ENCODE assay signal across 8 cellular contexts in genomic region chr17:7252176-7253043, GRCh38. TPM values are rescaled to one million over a fixed set of nuclear protein-coding genes. Genes with fewer than 3 reads are reported as not detected.
DNase-seq lines count a peak whose midpoint lies in the region; ATAC-seq and TF ChIP-seq lines count a peak whose summit lies in the region.

Gene ELP5 (plus strand): TSS chr17:7252215. CDS start chr17:7252551, 336 bp downstream.

- H3K4me1 ChIP-seq in GM23248 (ENCODE audit: insufficient read depth): peaks cover 13% of the 10 kb centered on the region
- no peaks in the 10 kb centered on the region for H3K4me1 ChIP-seq in foreskin keratinocyte
- peaks cover 11 to 13% of the 10 kb centered on the region in 2 donors for H3K4me1 ChIP-seq in neuronal stem cell (ENCODE audit: control insufficient read depth in 2 of 2, insufficient read depth in 1 of 2, low read depth in 1 of 2, low read length in 2 of 2)

- peak within 1 kb of the TSS; percentile 3 for H2BK15ac ChIP-seq in neuronal stem cell (ENCODE audit: low read length)

- peak within 1 kb of the TSS; percentile 94 for H3K4me2 ChIP-seq in GM23248 (ENCODE audit: unreplicated experiment)
- peak within 1 kb of the TSS; percentile 92 for H3K4me2 ChIP-seq in neuronal stem cell (ENCODE audit: insufficient read depth, low read length, poor library complexity, severe bottlenecking)

- H3K36me3 ChIP-seq in GM23248 (ENCODE audit: low read depth) (peaks cover 22% of the 10 kb centered on the region), neuronal stem cell (replicated peaks in 1 of 2; ENCODE audit: control insufficient read depth in 2 of 2, insufficient read depth in 2 of 2, low read length in 2 of 2) (peaks cover 13 to 51% of the 10 kb centered on the region in 2 donors)

- peaks cover 70% of the 10 kb centered on the region for H3K79me2 ChIP-seq in GM23248 (ENCODE audit: insufficient read depth)

- peaks cover 16% of the 10 kb centered on the region for H3K79me1 ChIP-seq in neuronal stem cell (ENCODE audit: low read depth, low read length)

- peak within 1 kb of the TSS; percentile 4 for H2AK5ac ChIP-seq in neuronal stem cell (ENCODE audit: low read depth, low read length)

- H2AFZ ChIP-seq in GM23248 (peak within 1 kb of the TSS; percentile 89), neuronal stem cell (ENCODE audit: low read length) (peak within 1 kb of the TSS; percentile 90)

- ATAC-seq in foreskin keratinocyte: peak; percentile 65

- WGBS in GM23248 (ENCODE audit: low coverage in 1 of 2, low lambda C conversion rate in 2 of 2, missing lambda C conversion rate in 2 of 2), 2 experiments: 3 to 4% methylated on average over 48 to 55 of the region's 55 CpGs
- WGBS in neuronal stem cell (ENCODE audit: extremely low coverage in 2 of 2, insufficient read length in 2 of 2, insufficient replicate concordance in 1 of 2), 2 donors: no CpG with 5 or more reads among the region's 55 CpGs

- H3K27me3 ChIP-seq in GM23248 (replicated peaks; ENCODE audit: insufficient read depth) (no peaks in the 10 kb centered on the region), foreskin keratinocyte (no peaks in the 10 kb centered on the region), neuronal stem cell (ENCODE audit: control insufficient read depth in 3 of 3, insufficient read depth in 3 of 3, low read depth in 1 of 3, low read length in 3 of 3) (no peaks in the 10 kb centered on the region)

- no peak within 1 kb of the TSS for H3K14ac ChIP-seq in neuronal stem cell (ENCODE audit: low read length)

- CTCF ChIA-PET in RWPE1 (lab: Yijun Ruan, JAX): interaction anchor here (1.1 kb wide), 1 partner anchor 13 kb away, joined by 9 read pairs; the partner anchor contains the start of gene PHF23

- H3K9me2 ChIP-seq in GM23248 (ENCODE audit: insufficient read depth): no peaks in the 10 kb centered on the region

- H3K4ac ChIP-seq in neuronal stem cell (ENCODE audit: low read length): no peak within 1 kb of the TSS

- H2BK5ac ChIP-seq in neuronal stem cell (ENCODE audit: low read length): peak within 1 kb of the TSS; percentile 90

- H3K4me3 ChIP-seq in GM23248 (peak within 1 kb of the TSS; percentile 97), neuronal stem cell (ENCODE audit: low read length in 2 of 2) (peak within 1 kb of the TSS; percentile 64 to 85)

- POLR2A ChIA-PET in RWPE1 (lab: Yijun Ruan, JAX; ENCODE audit: low non-redundant PET): no interaction called here

- H4K20me1 ChIP-seq in GM23248 (ENCODE audit: insufficient read depth): no peaks in the 10 kb centered on the region

- H3K9me3 ChIP-seq in GM23248 (ENCODE audit: low read depth) (no peaks in the 10 kb centered on the region), neuronal stem cell (replicated peaks in 1 of 2; ENCODE audit: control insufficient read depth in 2 of 2, insufficient read depth in 1 of 2, low read depth in 1 of 2, low read length in 2 of 2) (no peaks in the 10 kb centered on the region)

- peak within 1 kb of the TSS; percentile 99 for H3K27ac ChIP-seq in GM23248
- peak within 1 kb of the TSS; percentile 98 for H3K27ac ChIP-seq in RWPE1
- H3K27ac ChIP-seq in foreskin keratinocyte: peak within 1 kb of the TSS; percentile 94
- peak within 1 kb of the TSS; percentile 99 for H3K27ac ChIP-seq in neuronal stem cell (replicated peaks; ENCODE audit: low read length)

- peak within 1 kb of the TSS; percentile 99 for H3K18ac ChIP-seq in neuronal stem cell (ENCODE audit: low read length)

- in situ Hi-C loops in GM23248 (cut with MboI): no loop called here

- H2BK120ac ChIP-seq in neuronal stem cell (ENCODE audit: low read depth, low read length): no peak within 1 kb of the TSS

- no peak within 1 kb of the TSS for H4K91ac ChIP-seq in neuronal stem cell (ENCODE audit: low read depth, low read length, poor library complexity)

- H3K23ac ChIP-seq in neuronal stem cell (ENCODE audit: low read depth, low read length, poor library complexity): peak within 1 kb of the TSS; percentile 94

- H3K9ac ChIP-seq in GM23248: peak within 1 kb of the TSS; percentile 96
- peak within 1 kb of the TSS; percentile 97 for H3K9ac ChIP-seq in neuronal stem cell (ENCODE audit: low read depth, low read length, poor library complexity)

- peak; percentile 44 for TF ChIP-seq CTCF in RWPE1 (conservative IDR thresholded peaks at IDR 0.05; ENCODE audit: low read depth)
- TF ChIP-seq CTCF in foreskin keratinocyte (conservative IDR thresholded peaks at IDR 0.05): peak; percentile 53

- DNase-seq in ELR (ENCODE audit: low read depth) (peak; percentile 96), GM23248 (peak; percentile 95), Kasumi-1 (lab: John Stamatoyannopoulos, UW) (peak; percentile 59 to 67), RWPE1 (ENCODE audit: low spot score) (peak; percentile 96), foreskin keratinocyte (peak; percentile 86 to 92), neuronal stem cell (ENCODE audit: low spot score) (peak; percentile 99), superior temporal gyrus (ENCODE audit: extremely low spot score) (peak; percentile 88)
- peak; percentile 79 for DNase-seq in activated gamma-delta T cell treated with anti-CD3 and anti-CD28 coated beads, Interleukin-2, amount 50 U/mL, for 16 hours (ENCODE audit: low read depth)

- H4K8ac ChIP-seq in neuronal stem cell (ENCODE audit: low read depth, low read length): no peak within 1 kb of the TSS

- H3F3A ChIP-seq in GM23248 (ENCODE audit: insufficient read depth): peaks cover 4% of the 10 kb centered on the region; the same call in 1 of the 2 replicates

- H2BK12ac ChIP-seq in neuronal stem cell (ENCODE audit: low read length): no peak within 1 kb of the TSS

RNA-seq across cellular contexts. Expression of gene ELP5, which starts in this region (rescaled TPM):
- 25.9 and 32.9 TPM in 2 replicates for total RNA-seq in GM23248 (2014; rRNA removed; shearing (Covaris generic))
- polyA plus RNA-seq in GM23248 (2016; fragmentation: Nextera tagmentation; extraction: Ambion mirVana) (34.8 and 34.9 TPM in 2 replicates), foreskin keratinocyte (42.6 and 104 TPM in 2 replicates)
- 31.8 and 63.6 TPM in 2 replicates for total RNA-seq in foreskin keratinocyte
- 63.8 TPM for polyA plus RNA-seq in neuronal stem cell (2013, experiment 1 of 2)
- 61.6 TPM for polyA plus RNA-seq in neuronal stem cell (2013, experiment 2 of 2)

Comparison
In these comparisons a context has a peak if more than half of its experiments do, and no peak if none do; other contexts are left out.
1. Peak in every context shown above with its lines: DNase-seq, ATAC-seq, H3K4me3 ChIP-seq and H3K27ac ChIP-seq.